In the genomic region with DNA sequence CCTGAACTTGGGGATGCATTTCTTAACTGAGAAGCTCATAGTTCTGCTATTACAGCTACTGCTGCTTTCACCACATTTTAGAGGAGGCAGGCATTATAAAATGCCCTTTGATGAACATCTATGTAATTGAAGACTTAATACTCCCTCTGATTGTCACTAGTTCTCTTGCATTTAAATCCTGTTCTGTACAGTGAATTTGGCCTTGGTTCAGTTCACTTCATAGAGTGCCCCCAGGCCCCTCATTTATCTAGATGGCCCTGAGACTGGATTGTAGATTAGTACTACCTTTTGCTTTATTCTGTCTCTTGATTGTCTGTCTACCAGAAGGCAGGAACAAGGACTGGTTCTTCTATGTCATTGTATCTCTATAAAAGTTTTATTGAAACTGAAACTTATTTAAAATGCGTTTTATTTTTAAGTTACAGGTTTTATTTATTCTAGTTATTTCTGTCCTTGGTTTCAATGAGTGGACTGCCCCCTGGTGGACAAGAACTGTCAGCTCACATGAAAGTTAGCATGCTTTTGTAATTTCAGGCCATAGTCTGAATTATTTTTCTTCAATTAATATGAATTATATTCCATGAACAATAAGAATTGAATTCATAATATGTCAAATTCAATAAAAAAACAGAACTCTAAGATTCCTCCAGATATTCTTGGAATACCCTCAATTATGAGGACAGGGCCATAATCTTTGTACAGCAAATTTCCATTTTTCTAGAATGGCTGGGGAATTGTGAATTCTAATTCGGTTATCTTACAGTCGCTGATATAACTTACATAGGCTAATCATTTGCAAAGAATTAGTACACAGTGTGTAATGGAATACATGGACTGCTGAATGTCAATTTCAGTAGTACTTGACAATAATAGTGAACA, we compare ENCODE assay signal across 8 cellular contexts. TPM values are rescaled to one million over a fixed set of nuclear protein-coding genes. Genes with fewer than 3 reads are reported as not detected.
DNase-seq lines count a peak whose midpoint lies in the region; ATAC-seq and TF ChIP-seq lines count a peak whose summit lies in the region.

No MANE protein-coding gene starts in this region.

- ATAC-seq in HG03196 (IDR thresholded peaks at IDR 0.05; ENCODE audit: unreplicated experiment) (no peak), GM21529 (IDR thresholded peaks at IDR 0.05; ENCODE audit: unreplicated experiment) (no peak)

- intact Hi-C loops in MCF 10A (cut with micrococcal nuclease) = loop anchor here (1.0 to 10.0 kb wide), 3 partner anchors 195 to 631 kb away; partner anchors contain the start of gene UCHL1

- no peaks in the 10 kb centered on the region for H3K9me3 Mint-ChIP-seq in MCF 10A (ENCODE audit: unreplicated experiment)

- no peaks in the 10 kb centered on the region for H3K36me3 Mint-ChIP-seq in MCF 10A (ENCODE audit: insufficient read depth, unreplicated experiment)

- peak overlapping the region; percentile 57 for H3K27ac Mint-ChIP-seq in MCF 10A (ENCODE audit: low read depth, unreplicated experiment)

- TF ChIP-seq CTCF in BJ (IDR thresholded peaks at IDR 0.05; ENCODE audit: insufficient read depth, low read depth, low read length) (peak; percentile 83), GM13976 (IDR thresholded peaks at IDR 0.05; ENCODE audit: borderline replicate concordance, control extremely low read depth, extremely low read depth, insufficient read depth, missing control alignments) (peak; percentile 59), MCF 10A (IDR thresholded peaks at IDR 0.05; ENCODE audit: unreplicated experiment) (peak; percentile 72)

- H3K4me1 Mint-ChIP-seq in MCF 10A (ENCODE audit: insufficient read depth, unreplicated experiment) = peaks cover 15% of the 10 kb centered on the region

- POLR2A ChIA-PET in BJ (lab: Charles Lee) = no interaction called here
- POLR2A ChIA-PET in MCF 10A (lab: Yijun Ruan, JAX) = interaction anchor here (0.7 to 7.6 kb wide), 11 partner anchors 48 to 196 kb away, joined by 3 to 74 read pairs (median 5); partner anchors contain the start of genes SLC30A9 and TMEM33

- peak; percentile 1 for DNase-seq in BJ (ENCODE audit: low read depth)
- no peak for DNase-seq in GM13976 (ENCODE audit: low spot score)
- DNase-seq in OCI-M1 (lab: John Stamatoyannopoulos, UW) = peak; percentile 67
- peak; percentile 62 for DNase-seq in MCF 10A (ENCODE audit: unreplicated experiment)
- peak; percentile 72 for DNase-seq in medulla oblongata (ENCODE audit: extremely low spot score)
- DNase-seq in cerebellar nuclear complex (lab: John Stamatoyannopoulos, UW) = no peak

- no peak overlapping the region for H3K4me3 ChIP-seq in BJ (ENCODE audit: low read depth, low read length)

- H3K36me3 ChIP-seq in BJ (ENCODE audit: control insufficient read depth, insufficient read depth, low read length) = no peaks in the 10 kb centered on the region

- CTCF ChIA-PET in BJ (lab: Yijun Ruan, JAX) (interaction anchor here (0.5 to 4.7 kb wide), 22 partner anchors 8 to 976 kb away, joined by 3 to 33 read pairs (median 5); partner anchors contain the start of gene TMEM33), MCF 10A (lab: Yijun Ruan, JAX) (interaction anchor here (0.6 to 8.7 kb wide), 38 partner anchors 9 to 632 kb away, joined by 3 to 193 read pairs (median 4); partner anchors contain the start of gene PHOX2B)

- peaks cover 24% of the 10 kb centered on the region for H3K27me3 ChIP-seq in BJ (ENCODE audit: control insufficient read depth, insufficient read depth, low read length)

- BruUV-seq in MCF 10A (replicated peaks; lab: Mats Ljungman, UMichigan) = no TSS peak

- H3K4me3 Mint-ChIP-seq in MCF 10A (ENCODE audit: unreplicated experiment) = no peak overlapping the region

- no peaks in the 10 kb centered on the region for H3K27me3 Mint-ChIP-seq in MCF 10A (ENCODE audit: insufficient read depth, unreplicated experiment)

- in situ Hi-C loops in GM13976 (cut with MboI; ENCODE audit: low sequenced_read_pairs, unreplicated experiment) = loop anchor here (5.0 to 25.0 kb wide), 3 partner anchors 143 to 601 kb away; partner anchors contain the start of gene PHOX2B

RNA-seq across cellular contexts. Expression of gene TMEM33, which starts 47.2 kb away (rescaled TPM):
- 39.3 and 61.4 TPM in 2 replicates for polyA plus RNA-seq in BJ (2011; rRNA removed)
- 61.0 and 83.6 TPM in 2 replicates for polyA minus RNA-seq in BJ (2011; rRNA and poly(A)+ RNA removed)
- 101 and 117 TPM in 2 replicates for total RNA-seq in MCF 10A (2022)

Comparison
In these comparisons a context has a peak if more than half of its experiments do, and no peak if none do; other contexts are left out.
1. DNase-seq: peak in BJ (single experiment), OCI-M1 (single experiment), MCF 10A (single experiment) and medulla oblongata (single experiment); none in GM13976 (single experiment) and cerebellar nuclear complex (0 of 2).
2. Peak in every context shown above with its lines, with median percentiles within 50 percentile points of each other: CTCF ChIP-seq.